In the genomic region with DNA sequence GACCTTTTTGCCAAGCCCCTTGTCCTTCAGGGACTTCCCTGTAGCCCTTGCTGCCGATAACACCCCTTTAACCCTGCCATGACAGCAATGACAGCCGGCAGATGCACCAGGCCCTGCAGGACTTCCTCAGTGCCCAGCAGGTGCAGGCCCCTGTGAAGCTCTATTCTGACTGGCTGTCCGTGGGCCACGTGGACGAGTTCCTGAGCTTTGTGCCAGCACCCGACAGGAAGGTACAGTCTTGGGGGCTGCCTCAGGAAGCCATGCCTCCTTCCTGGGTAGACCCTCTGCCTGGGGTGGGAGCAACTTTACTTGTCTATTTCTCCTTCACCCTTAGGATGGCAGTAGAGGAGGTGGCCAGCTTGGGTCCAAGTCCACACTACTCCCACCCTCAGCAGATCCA, we compare ENCODE assay signal across 1 cellular context.
A peak's percentile ranks its signal among the peaks of the same experiment; 100 is the strongest.
TF ChIP-seq lines count a peak whose summit lies in the region.

No MANE protein-coding gene starts in this region.

TF ChIP-seq in K562, 482 proteins besides CTCF, POLR2A, EP300 and RAD21:
- TF ChIP-seq PTTG1 (tag; IDR thresholded peaks at IDR 0.05; ENCODE audit: low read depth) (no peak), TBP (optimal IDR thresholded peaks at IDR 0.05; ENCODE audit: low read depth, low read length) (no peak), TEAD4 (IDR thresholded peaks at IDR 0.05; ENCODE audit: low read length) (no peak), TEAD4 (CRISPR knock-in tag; IDR thresholded peaks at IDR 0.05; ENCODE audit: borderline replicate concordance) (no peak), PHB (CRISPR knock-in tag; IDR thresholded peaks at IDR 0.05) (no peak), SREBF2 (CRISPR knock-in tag; IDR thresholded peaks at IDR 0.05) (no peak), NR2C2 (CRISPR knock-in tag; IDR thresholded peaks at IDR 0.05) (no peak), NR2C2 (tag; IDR thresholded peaks at IDR 0.05) (no peak), ZBED1 (IDR thresholded peaks at IDR 0.05) (no peak), RBM17 (IDR thresholded peaks at IDR 0.05; ENCODE audit: borderline replicate concordance, low read depth, low read length) (no peak), TCFL5 (CRISPR knock-in tag; conservative IDR thresholded peaks at IDR 0.05) (no peak), ASH1L (IDR thresholded peaks at IDR 0.05; ENCODE audit: borderline replicate concordance, low read depth, partially characterized antibody) (no peak)
- TF ChIP-seq, protein P1, sequence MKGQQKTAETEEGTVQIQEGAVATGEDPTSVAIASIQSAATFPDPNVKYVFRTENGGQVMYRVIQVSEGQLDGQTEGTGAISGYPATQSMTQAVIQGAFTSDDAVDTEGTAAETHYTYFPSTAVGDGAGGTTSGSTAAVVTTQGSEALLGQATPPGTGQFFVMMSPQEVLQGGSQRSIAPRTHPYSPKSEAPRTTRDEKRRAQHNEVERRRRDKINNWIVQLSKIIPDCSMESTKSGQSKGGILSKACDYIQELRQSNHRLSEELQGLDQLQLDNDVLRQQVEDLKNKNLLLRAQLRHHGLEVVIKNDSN (CRISPR knock-in tag; IDR thresholded peaks at IDR 0.05): peak; percentile 63
- TF ChIP-seq, protein P2, sequence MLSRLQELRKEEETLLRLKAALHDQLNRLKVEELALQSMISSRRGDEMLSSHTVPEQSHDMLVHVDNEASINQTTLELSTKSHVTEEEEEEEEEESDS (CRISPR knock-in tag; IDR thresholded peaks at IDR 0.05): no peak
- TF ChIP-seq, protein P3, sequence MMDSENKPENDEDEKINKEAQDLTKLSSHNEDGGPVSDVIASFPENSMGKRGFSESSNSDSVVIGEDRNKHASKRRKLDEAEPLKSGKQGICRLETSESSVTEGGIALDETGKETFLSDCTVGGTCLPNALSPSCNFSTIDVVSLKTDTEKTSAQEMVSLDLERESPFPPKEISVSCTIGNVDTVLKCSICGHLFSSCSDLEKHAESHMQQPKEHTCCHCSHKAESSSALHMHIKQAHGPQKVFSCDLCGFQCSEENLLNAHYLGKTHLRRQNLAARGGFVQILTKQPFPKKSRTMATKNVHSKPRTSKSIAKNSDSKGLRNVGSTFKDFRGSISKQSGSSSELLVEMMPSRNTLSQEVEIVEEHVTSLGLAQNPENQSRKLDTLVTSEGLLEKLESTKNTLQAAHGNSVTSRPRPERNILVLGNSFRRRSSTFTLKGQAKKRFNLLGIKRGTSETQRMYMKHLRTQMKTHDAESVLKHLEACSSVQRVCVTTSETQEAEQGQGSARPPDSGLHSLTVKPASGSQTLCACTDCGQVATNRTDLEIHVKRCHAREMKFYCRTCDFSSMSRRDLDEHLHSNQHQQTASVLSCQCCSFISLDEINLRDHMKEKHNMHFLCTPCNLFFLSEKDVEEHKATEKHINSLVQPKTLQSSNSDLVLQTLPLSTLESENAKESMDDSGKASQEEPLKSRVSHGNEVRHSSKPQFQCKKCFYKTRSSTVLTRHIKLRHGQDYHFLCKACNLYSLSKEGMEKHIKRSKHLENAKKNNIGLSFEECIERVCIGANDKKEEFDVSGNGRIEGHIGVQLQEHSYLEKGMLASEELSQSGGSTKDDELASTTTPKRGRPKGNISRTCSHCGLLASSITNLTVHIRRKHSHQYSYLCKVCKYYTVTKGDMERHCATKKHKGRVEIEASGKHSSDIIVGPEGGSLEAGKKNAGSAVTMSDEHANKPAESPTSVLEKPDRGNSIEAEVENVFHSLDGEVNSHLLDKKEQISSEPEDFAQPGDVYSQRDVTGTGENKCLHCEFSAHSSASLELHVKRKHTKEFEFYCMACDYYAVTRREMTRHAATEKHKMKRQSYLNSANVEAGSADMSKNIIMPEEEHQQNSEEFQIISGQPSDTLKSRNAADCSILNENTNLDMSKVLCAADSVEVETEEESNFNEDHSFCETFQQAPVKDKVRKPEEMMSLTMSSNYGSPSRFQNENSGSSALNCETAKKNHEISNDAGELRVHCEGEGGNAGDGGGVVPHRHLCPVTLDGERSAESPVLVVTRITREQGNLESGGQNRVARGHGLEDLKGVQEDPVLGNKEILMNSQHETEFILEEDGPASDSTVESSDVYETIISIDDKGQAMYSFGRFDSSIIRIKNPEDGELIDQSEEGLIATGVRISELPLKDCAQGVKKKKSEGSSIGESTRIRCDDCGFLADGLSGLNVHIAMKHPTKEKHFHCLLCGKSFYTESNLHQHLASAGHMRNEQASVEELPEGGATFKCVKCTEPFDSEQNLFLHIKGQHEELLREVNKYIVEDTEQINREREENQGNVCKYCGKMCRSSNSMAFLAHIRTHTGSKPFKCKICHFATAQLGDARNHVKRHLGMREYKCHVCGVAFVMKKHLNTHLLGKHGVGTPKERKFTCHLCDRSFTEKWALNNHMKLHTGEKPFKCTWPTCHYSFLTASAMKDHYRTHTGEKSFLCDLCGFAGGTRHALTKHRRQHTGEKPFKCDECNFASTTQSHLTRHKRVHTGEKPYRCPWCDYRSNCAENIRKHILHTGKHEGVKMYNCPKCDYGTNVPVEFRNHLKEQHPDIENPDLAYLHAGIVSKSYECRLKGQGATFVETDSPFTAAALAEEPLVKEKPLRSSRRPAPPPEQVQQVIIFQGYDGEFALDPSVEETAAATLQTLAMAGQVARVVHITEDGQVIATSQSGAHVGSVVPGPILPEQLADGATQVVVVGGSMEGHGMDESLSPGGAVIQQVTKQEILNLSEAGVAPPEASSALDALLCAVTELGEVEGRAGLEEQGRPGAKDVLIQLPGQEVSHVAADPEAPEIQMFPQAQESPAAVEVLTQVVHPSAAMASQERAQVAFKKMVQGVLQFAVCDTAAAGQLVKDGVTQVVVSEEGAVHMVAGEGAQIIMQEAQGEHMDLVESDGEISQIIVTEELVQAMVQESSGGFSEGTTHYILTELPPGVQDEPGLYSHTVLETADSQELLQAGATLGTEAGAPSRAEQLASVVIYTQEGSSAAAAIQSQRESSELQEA (IDR thresholded peaks at IDR 0.05; ENCODE audit: low read depth): no peak
- TF ChIP-seq, protein P4, sequence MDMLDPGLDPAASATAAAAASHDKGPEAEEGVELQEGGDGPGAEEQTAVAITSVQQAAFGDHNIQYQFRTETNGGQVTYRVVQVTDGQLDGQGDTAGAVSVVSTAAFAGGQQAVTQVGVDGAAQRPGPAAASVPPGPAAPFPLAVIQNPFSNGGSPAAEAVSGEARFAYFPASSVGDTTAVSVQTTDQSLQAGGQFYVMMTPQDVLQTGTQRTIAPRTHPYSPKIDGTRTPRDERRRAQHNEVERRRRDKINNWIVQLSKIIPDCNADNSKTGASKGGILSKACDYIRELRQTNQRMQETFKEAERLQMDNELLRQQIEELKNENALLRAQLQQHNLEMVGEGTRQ (CRISPR knock-in tag; IDR thresholded peaks at IDR 0.05): peak; percentile 17; the same call in 1 of the 2 replicates
